Comparison of ENCODE assay signal across 14 cellular contexts in the genomic region with DNA sequence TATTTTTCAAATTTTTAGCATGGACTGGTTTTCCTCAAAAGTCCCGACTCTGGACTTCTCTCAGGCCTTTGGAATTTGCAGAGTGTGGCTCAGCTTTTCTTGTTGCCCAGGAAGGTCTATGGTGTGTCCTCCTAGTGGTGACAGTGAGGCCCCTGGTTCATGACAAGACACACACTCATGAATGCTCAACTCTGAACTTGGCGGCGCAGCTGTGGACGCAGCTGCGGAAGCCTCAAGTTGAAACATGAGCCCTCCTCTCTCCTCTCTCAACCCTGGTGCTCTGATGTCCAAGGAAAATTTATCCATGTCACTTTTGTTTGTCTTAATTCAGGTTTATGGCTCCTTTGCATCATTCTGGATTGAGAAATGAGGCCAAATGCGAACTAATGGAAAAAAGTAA.
A peak's percentile ranks its signal among the peaks of the same experiment; 100 is the strongest.
DNase-seq lines count a peak whose midpoint lies in the region; ATAC-seq, FAIRE-seq and TF ChIP-seq lines count a peak whose summit lies in the region.
"Had no signal": no experiment of that assay in that cellular context is flagged by ENCODE, and none has a peak within 500 bp of the region (broad histone marks: within the 10 kb centered on the region; RNA-seq: fewer than 3 reads in every experiment).

No MANE protein-coding gene starts in this region.

- H3K27me3 Mint-ChIP-seq in HFFc6 (ENCODE audit: insufficient read depth): peaks cover 3% of the 10 kb centered on the region
- peaks cover 10% of the 10 kb centered on the region for H3K27me3 Mint-ChIP-seq in nephron (ENCODE audit: low read depth)

- H3K27ac ChIP-seq in body of pancreas: no peak overlapping the region
- H3K27ac ChIP-seq: BLaER1 treated with 17β-estradiol and CSF1 and Interleukin-3, amounts not matched to agents 10 nM and 100 nM; thyroid gland had no signal

- FAIRE-seq in D721Med (lab: Jason Lieb, UNC): no peak
- FAIRE-seq: bronchial epithelial cell had no signal

- H3K36me3 Mint-ChIP-seq in HFFc6 (ENCODE audit: low read depth) (no peaks in the 10 kb centered on the region), nephron (ENCODE audit: low read depth) (no peaks in the 10 kb centered on the region)

- H3K4me1 Mint-ChIP-seq in HFFc6 (ENCODE audit: low read depth): peaks cover 12% of the 10 kb centered on the region
- peaks cover 36% of the 10 kb centered on the region for H3K4me1 Mint-ChIP-seq in nephron

- H3K27ac Mint-ChIP-seq in HFFc6: no peak overlapping the region
- peak overlapping the region; percentile 62 to 85 (median 85) for H3K27ac Mint-ChIP-seq in nephron

- peak; percentile 3 for DNase-seq in DMS114 treated with DMSO at 0.1 percent for 48 hours (lab: John Stamatoyannopoulos, UW; ENCODE audit: unreplicated experiment)
- DNase-seq in HFFc6: no peak
- peak in 2 of 4 donors; percentile 20 to 22 for DNase-seq in body of pancreas
- no peak for DNase-seq in DMS 273 treated with DMSO at 0.1 percent for 48 hours (lab: John Stamatoyannopoulos, UW)
- no peak for DNase-seq in hypothalamus (lab: John Stamatoyannopoulos, UW)
- no peak for DNase-seq in D721Med (ENCODE audit: insufficient read length, low spot score)
- DNase-seq: activated naive CD4-positive, alpha-beta T cell; NCI-H2081 treated with DMSO at 0.1 percent for 48 hours; stimulated activated CD4-positive, alpha-beta T cell treated with anti-CD3 and anti-CD28 coated beads, Interleukin-2, amount 100 ng/mL, for 24 hours; thyroid gland had no signal

- H3K4me3 ChIP-seq in body of pancreas: no peak overlapping the region
- H3K4me3 ChIP-seq: BLaER1 treated with 17β-estradiol and CSF1 and Interleukin-3, amounts not matched to agents 10 nM and 100 nM; thyroid gland had no signal

- TF ChIP-seq CTCF in HFFc6 (IDR thresholded peaks at IDR 0.05) (peak; percentile 21; the same call in 1 of the 2 replicates), body of pancreas (IDR thresholded peaks at IDR 0.05) (no peak), nephron (IDR thresholded peaks at IDR 0.05; ENCODE audit: unreplicated experiment in 3 of 3) (peak; percentile 20 to 30 (median 23)), D721Med (IDR thresholded peaks at IDR 0.05; ENCODE audit: insufficient read depth, missing control alignments) (no peak)

- no peaks in the 10 kb centered on the region for H3K9me3 ChIP-seq in body of pancreas
- H3K9me3 ChIP-seq: thyroid gland had no signal

- 74 to 80% methylated on average over 6 of the region's 6 CpGs for WGBS in body of pancreas, 2 donors

- no peak for TF ChIP-seq POLR2A in body of pancreas (IDR thresholded peaks at IDR 0.05)

- H3K4me3 Mint-ChIP-seq in HFFc6 (no peak overlapping the region), nephron (no peak overlapping the region)

- no peaks in the 10 kb centered on the region for H3K27me3 ChIP-seq in body of pancreas
- H3K27me3 ChIP-seq: BLaER1 treated with 17β-estradiol and CSF1 and Interleukin-3, amounts not matched to agents 10 nM and 100 nM; thyroid gland had no signal

- ATAC-seq in body of pancreas (peak; percentile 33), HG03135 (IDR thresholded peaks at IDR 0.05; ENCODE audit: unreplicated experiment) (no peak)

- H3K9me3 Mint-ChIP-seq in HFFc6: peaks cover 5% of the 10 kb centered on the region
- H3K9me3 Mint-ChIP-seq in nephron: no peaks in the 10 kb centered on the region

- H3K36me3 ChIP-seq in body of pancreas (replicated peaks in 1 of 2; ENCODE audit: insufficient read depth in 1 of 2, low read depth in 2 of 2): no peaks in the 10 kb centered on the region
- H3K36me3 ChIP-seq: thyroid gland had no signal

- no peaks in the 10 kb centered on the region for H3K4me1 ChIP-seq in body of pancreas
- H3K4me1 ChIP-seq: BLaER1 treated with 17β-estradiol and CSF1 and Interleukin-3, amounts not matched to agents 10 nM and 100 nM; thyroid gland had no signal

- intact Hi-C loops in body of pancreas (cut with DNase I): no loop called here

Comparison
In these comparisons a context has a peak if more than half of its experiments do, and no peak if none do; other contexts are left out.
1. CTCF ChIP-seq: peak in HFFc6 (single experiment) and nephron (3 of 3); none in body of pancreas (0 of 7) and D721Med (single experiment).